ENCODE assay signal across 20 cellular contexts in genomic region chr5:21263361-21263760, GRCh38.
"Had no signal": no experiment of that assay in that cellular context is flagged by ENCODE, and none has a peak within 500 bp of the region (broad histone marks: within the 10 kb centered on the region; RNA-seq: fewer than 3 reads in every experiment).

No MANE protein-coding gene starts in this region.

- H3K36me3 ChIP-seq: neutrophil, tibial nerve, uterus had no signal

- H3K9me3 ChIP-seq: neutrophil, uterus had no signal

- H3K27me3 ChIP-seq: hepatocyte, neutrophil, tibial nerve, uterus had no signal

- H3K4me3 ChIP-seq: hepatocyte, tibial nerve, uterus had no signal

- H3K4me1 ChIP-seq: tibial nerve, uterus had no signal

- H3K27ac ChIP-seq: hepatocyte, neutrophil, tibial nerve, uterus had no signal

- H3K4me2 ChIP-seq: hepatocyte had no signal

- ATAC-seq: activated CD8-positive, alpha-beta T cell treated with anti-CD3 and anti-CD28 coated beads, Interleukin-2, amount 10 ng/mL, durations not matched to agents 7 days and 5 days; esophagus mucosa; left cardiac atrium; natural killer cell had no signal

- DNase-seq: activated CD4-positive, alpha-beta T cell treated with anti-CD3 and anti-CD28 coated beads, Interleukin-2, amount 10 ng/mL, durations not matched to agents 7 days and 5 days; activated CD8-positive, alpha-beta T cell treated with anti-CD3 and anti-CD28 coated beads, Interleukin-2, amount 10 ng/mL, durations not matched to agents 7 days and 5 days; activated effector memory CD4-positive, alpha-beta T cell treated with Interleukin-2 at 50 U/mL for 16 hours; activated naive CD4-positive, alpha-beta T cell treated with anti-CD3 and anti-CD28 coated beads, Interleukin-2, amount 50 U/mL, for 16 hours; activated T-cell treated with anti-CD3 and anti-CD28 coated beads, Interleukin-2, amount 50 U/mL, for 24 hours; effector CD8-positive, alpha-beta T cell; foreskin fibroblast; left cardiac atrium; natural killer cell; posterior cingulate gyrus; retina; stimulated activated CD4-positive, alpha-beta T cell treated with anti-CD3 and anti-CD28 coated beads, Interleukin-12 subunit alpha, Interleukin-12 subunit beta, amount 100 ng/mL, for 4 hours; stimulated activated CD4-positive, alpha-beta T cell treated with anti-CD3 and anti-CD28 coated beads, Interleukin-1b, Interleukin-23, amount 100 ng/mL, for 48 hours; stimulated activated CD8-positive, alpha-beta memory T cell treated with anti-CD3 and anti-CD28 coated beads, Interleukin-4, amount 100 ng/mL, for 48 hours; stimulated activated naive CD4-positive, alpha-beta T cell; uterus had no signal

- H2AFZ ChIP-seq: hepatocyte had no signal
